Comparison of ENCODE assay signal across 9 cellular contexts in genomic region chr4:41785665-41786064, GRCh38. TPM values are rescaled to one million over a fixed set of nuclear protein-coding genes. Genes with fewer than 3 reads are reported as not detected.
"Had no signal": no experiment of that assay in that cellular context is flagged by ENCODE, and none has a peak within 500 bp of the region (broad histone marks: within the 10 kb centered on the region; RNA-seq: fewer than 3 reads in every experiment).

No MANE protein-coding gene starts in this region.

- FAIRE-seq: H1, H54, HTR-8/SVneo, K562 had no signal

- DNase-seq: H9, HCEC 1CT, IMR-90, KG1 had no signal

- ATAC-seq: GM23338, K562 had no signal

- H3K4me3 ChIP-seq: GM23338, K562 had no signal

RNA-seq across cellular contexts. Expression of gene PHOX2B, which starts 37.1 kb away (rescaled TPM):
- polyA plus RNA-seq: GM23338, H1, IMR-90, K562 had no signal
